9 cellular contexts compared by ENCODE assay signal in genomic region chr5:136080483-136081180, GRCh38. TPM values are rescaled to one million over a fixed set of nuclear protein-coding genes. Genes with fewer than 3 reads are reported as not detected.
DNase-seq lines count a peak whose midpoint lies in the region; ATAC-seq, FAIRE-seq and TF ChIP-seq lines count a peak whose summit lies in the region.
"Had no signal": no experiment of that assay in that cellular context is flagged by ENCODE, and none has a peak within 500 bp of the region (broad histone marks: within the 10 kb centered on the region; RNA-seq: fewer than 3 reads in every experiment).

No MANE protein-coding gene starts in this region.

- H3K4me2 ChIP-seq in keratinocyte (ENCODE audit: control insufficient read depth, extremely low read depth, insufficient read depth, low read depth, low read length): peak overlapping the region; percentile 98

- H3K9me1 ChIP-seq in keratinocyte (ENCODE audit: control insufficient read depth, extremely low read depth, insufficient read depth, low read length): no peaks in the 10 kb centered on the region

- H2AFZ ChIP-seq in keratinocyte (ENCODE audit: control insufficient read depth, low read length): peak overlapping the region; percentile 83

- peaks cover 12% of the 10 kb centered on the region for H3K4me1 Mint-ChIP-seq in T-helper 17 cell
- H3K4me1 Mint-ChIP-seq in brain: peaks cover 22% of the 10 kb centered on the region

- peak overlapping the region; percentile 62 for H3K27ac ChIP-seq in keratinocyte (ENCODE audit: control insufficient read depth, insufficient read depth, low read length)
- H3K27ac ChIP-seq: 22Rv1 had no signal

- H3K4me1 ChIP-seq in keratinocyte (ENCODE audit: control insufficient read depth, extremely low read depth, insufficient read depth, low read length): peaks cover 13% of the 10 kb centered on the region

- H3K27ac Mint-ChIP-seq in T-helper 17 cell: peak overlapping the region; percentile 80
- peak overlapping the region in 2 of 5 experiments; percentile 44 to 65 for H3K27ac Mint-ChIP-seq in brain

- peak overlapping the region; percentile 82 for H3K9ac ChIP-seq in keratinocyte (ENCODE audit: control insufficient read depth, extremely low read depth, insufficient read depth, low read length)

- dilution Hi-C loops in keratinocyte (cut with MboI; ENCODE audit: extremely low pct_ligation_motif_present, low sequenced_read_pairs): no loop called here

- H3K36me3 Mint-ChIP-seq in T-helper 17 cell (ENCODE audit: low read depth) (peaks cover 3% of the 10 kb centered on the region), brain (no peaks in the 10 kb centered on the region)

- ATAC-seq in HG03103 (IDR thresholded peaks at IDR 0.05; ENCODE audit: low read depth, unreplicated experiment) (peak; percentile 93), T-helper 17 cell (peak; percentile 98)

- in situ Hi-C loops in G401 (cut with HindIII; ENCODE audit: low sequenced_read_pairs): no loop called here

- H4K20me1 ChIP-seq in keratinocyte (ENCODE audit: control insufficient read depth, extremely low read depth, insufficient read depth, low read length): no peaks in the 10 kb centered on the region

- peak; percentile 27 for DNase-seq in DMS53 (lab: John Stamatoyannopoulos, UW)
- no peak for DNase-seq in DMS53 treated with DMSO at 0.1 percent for 48 hours (lab: John Stamatoyannopoulos, UW; ENCODE audit: unreplicated experiment)
- peak; percentile 31 to 57 (median 44) for DNase-seq in T-helper 17 cell
- DNase-seq in keratinocyte (ENCODE audit: low read depth, low spot score): peak; percentile 91
- DNase-seq in stimulated activated CD4-positive, alpha-beta T cell treated with anti-CD3 and anti-CD28 coated beads, Interleukin-12 subunit alpha, Interleukin-12 subunit beta, amount 100 ng/mL, for 48 hours (ENCODE audit: low read depth in 2 of 3, low spot score in 1 of 3): peak; percentile 50 to 70 (median 57)
- DNase-seq in G401 (ENCODE audit: low spot score): no peak

- H3K79me2 ChIP-seq in keratinocyte (ENCODE audit: control insufficient read depth, insufficient read depth, low read length): no peaks in the 10 kb centered on the region

- FAIRE-seq in keratinocyte (lab: Jason Lieb, UNC): peak; percentile 57

- no peaks in the 10 kb centered on the region for H3K36me3 ChIP-seq in keratinocyte (ENCODE audit: control insufficient read depth in 2 of 2, extremely low read depth in 1 of 2, insufficient read depth in 2 of 2, low read length in 2 of 2)

- peaks cover 0 to 5% (median 0%) of the 10 kb centered on the region in 5 experiments for H3K9me3 Mint-ChIP-seq in brain

- TF ChIP-seq CTCF in brain (conservative IDR thresholded peaks at IDR 0.05) (no peak), keratinocyte (optimal IDR thresholded peaks at IDR 0.05 in 1 of 3, IDR thresholded peaks at IDR 0.05 in 1 of 3, conservative IDR thresholded peaks at IDR 0.05 in 1 of 3; ENCODE audit: extremely low read depth in 1 of 3, insufficient read depth in 2 of 3, low read length in 3 of 3) (no peak)

- H3K4me3 ChIP-seq in keratinocyte (ENCODE audit: control insufficient read depth in 2 of 3, extremely low read depth in 1 of 3, insufficient read depth in 2 of 3, low read depth in 1 of 3, low read length in 3 of 3): peak overlapping the region; percentile 47 to 91 (median 77)

- H3K27me3 Mint-ChIP-seq in T-helper 17 cell: peaks cover 45% of the 10 kb centered on the region
- peaks cover 34% of the 10 kb centered on the region for H3K27me3 Mint-ChIP-seq in brain

- H3K4me3 Mint-ChIP-seq in T-helper 17 cell (peak overlapping the region; percentile 88), brain (peak overlapping the region; percentile 55 to 79 (median 73))

- no peaks in the 10 kb centered on the region for H3K27me3 ChIP-seq in keratinocyte (ENCODE audit: control insufficient read depth, extremely low read depth, insufficient read depth, low read length)

- H3K9me3 ChIP-seq in T-helper 17 cell (ENCODE audit: control insufficient read depth, low read length, poor library complexity, severe bottlenecking): no peaks in the 10 kb centered on the region
- no peaks in the 10 kb centered on the region for H3K9me3 ChIP-seq in keratinocyte (ENCODE audit: control insufficient read depth, low read depth, low read length)

RNA-seq across cellular contexts. Expression of gene TGFBI, which starts 51.8 kb away (rescaled TPM):
- 1 to 10 TPM; 6.6 to 8.6 TPM for total RNA-seq in T-helper 17 cell
- polyA plus RNA-seq in brain (ENCODE audit: insufficient read depth, low read depth, low replicate concordance) (10.4 TPM), keratinocyte (270 to 490 TPM (median 379 TPM) in 3 replicates)
- 92.0 TPM for polyA plus RNA-seq in keratinocyte (2011; ENCODE audit: low read depth)
- 190 and 225 TPM in 2 replicates for polyA plus RNA-seq in keratinocyte (2011; cell fraction: cytosol; rRNA removed)
- 856 and 930 TPM in 2 replicates for polyA plus RNA-seq in keratinocyte (2011; cell fraction: nucleus; rRNA removed)
- 178 and 370 TPM in 2 replicates for polyA plus RNA-seq in keratinocyte (2012; ENCODE audit: low replicate concordance)
- polyA minus RNA-seq in keratinocyte: 282 to 529 TPM (median 401 TPM) in 3 replicates
- 410 TPM for polyA minus RNA-seq in keratinocyte (2011; cell fraction: cytosol; rRNA and poly(A)+ RNA removed)
- polyA minus RNA-seq in keratinocyte (2011; cell fraction: nucleus; rRNA and poly(A)+ RNA removed): 536 and 762 TPM in 2 replicates
- 0.18 TPM in 1 of 2 replicates, not detected in the other for total RNA-seq in G401 (2014; rRNA removed; shearing (Covaris generic))

RNA-seq across cellular contexts. Expression of gene SMAD5, which starts 52.0 kb away (rescaled TPM):
- 10 to 100 TPM; 12.5 to 18.1 TPM for total RNA-seq in T-helper 17 cell
- 12.8 TPM for polyA plus RNA-seq in brain (ENCODE audit: insufficient read depth, low read depth, low replicate concordance)
- 51.4 to 72.1 TPM (median 65.4 TPM) in 3 replicates for polyA plus RNA-seq in keratinocyte
- 21.0 TPM for polyA plus RNA-seq in keratinocyte (2011; ENCODE audit: low read depth)
- polyA plus RNA-seq in keratinocyte (2011; cell fraction: cytosol; rRNA removed): 34.2 and 66.0 TPM in 2 replicates
- polyA plus RNA-seq in keratinocyte (2011; cell fraction: nucleus; rRNA removed): 60.3 and 81.8 TPM in 2 replicates
- 24.6 and 30.3 TPM in 2 replicates for polyA plus RNA-seq in keratinocyte (2012; ENCODE audit: low replicate concordance)
- 51.0 to 171 TPM (median 117 TPM) in 3 replicates for polyA minus RNA-seq in keratinocyte
- 58.9 TPM for polyA minus RNA-seq in keratinocyte (2011; cell fraction: cytosol; rRNA and poly(A)+ RNA removed)
- polyA minus RNA-seq in keratinocyte (2011; cell fraction: nucleus; rRNA and poly(A)+ RNA removed): 45.5 and 106 TPM in 2 replicates
- total RNA-seq in G401 (2014; rRNA removed; shearing (Covaris generic)): 28.9 and 42.3 TPM in 2 replicates

Comparison
In these comparisons a context has a peak if more than half of its experiments do, and no peak if none do; other contexts are left out.
1. DNase-seq: peak in DMS53 (single experiment), T-helper 17 cell (3 of 3), keratinocyte (single experiment) and stimulated activated CD4-positive, alpha-beta T cell treated with anti-CD3 and anti-CD28 coated beads, Interleukin-12 subunit alpha, Interleukin-12 subunit beta, amount 100 ng/mL, for 48 hours (3 of 3); none in DMS53 treated with DMSO at 0.1 percent for 48 hours (single experiment) and G401 (single experiment).